ENCODE assay signal across 1 cellular context in the genomic region with DNA sequence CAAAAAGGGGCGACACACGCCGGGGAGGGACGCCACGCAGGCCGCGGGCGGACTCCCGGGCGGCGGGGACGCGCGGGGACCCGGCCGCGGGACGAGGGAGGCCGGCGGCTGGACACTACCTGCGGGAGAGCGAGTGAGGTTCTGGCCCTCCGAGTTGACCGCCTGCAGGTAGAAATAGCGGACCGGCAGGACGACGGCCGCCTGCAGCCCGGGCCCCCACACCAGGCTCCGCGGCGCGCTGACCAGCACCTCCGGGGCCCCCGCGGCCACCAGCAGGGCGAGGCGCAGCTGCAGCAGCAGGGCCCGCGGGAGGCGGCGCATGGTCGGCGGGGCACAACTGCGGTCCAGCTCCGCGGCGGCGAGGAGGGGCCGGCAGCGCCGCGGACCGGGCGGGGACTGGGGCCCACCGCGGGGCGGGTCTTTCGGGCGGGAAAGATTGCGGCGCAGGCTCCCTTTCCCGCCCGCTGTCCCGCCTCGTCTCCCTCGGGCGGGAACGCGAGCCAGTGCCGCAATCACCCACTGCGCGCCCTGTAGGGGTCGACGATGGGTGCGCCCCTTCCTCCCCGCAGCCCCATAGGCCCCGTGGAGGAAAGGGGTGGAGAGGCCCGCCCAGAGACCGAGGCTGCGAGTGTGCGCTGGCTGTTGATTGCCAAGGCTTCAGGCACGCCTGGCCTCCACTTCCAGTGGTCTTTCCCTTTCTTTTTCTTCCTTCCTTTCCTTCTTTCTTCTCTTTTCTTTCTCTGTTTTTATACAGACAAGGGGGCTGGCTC.
TF ChIP-seq lines count a peak whose summit lies in the region.

Gene POGLUT3 (minus strand): TSS at position 339 of the 770 bp plus-strand sequence. CDS start 18 bp downstream, at position 321.

TF ChIP-seq in K562, 482 proteins besides CTCF, POLR2A, EP300 and RAD21 (continued from another document and continues in another):
- TF ChIP-seq AFF4 (CRISPR knock-in tag; IDR thresholded peaks at IDR 0.05), result peak; percentile 75
- TF ChIP-seq, protein P1, sequence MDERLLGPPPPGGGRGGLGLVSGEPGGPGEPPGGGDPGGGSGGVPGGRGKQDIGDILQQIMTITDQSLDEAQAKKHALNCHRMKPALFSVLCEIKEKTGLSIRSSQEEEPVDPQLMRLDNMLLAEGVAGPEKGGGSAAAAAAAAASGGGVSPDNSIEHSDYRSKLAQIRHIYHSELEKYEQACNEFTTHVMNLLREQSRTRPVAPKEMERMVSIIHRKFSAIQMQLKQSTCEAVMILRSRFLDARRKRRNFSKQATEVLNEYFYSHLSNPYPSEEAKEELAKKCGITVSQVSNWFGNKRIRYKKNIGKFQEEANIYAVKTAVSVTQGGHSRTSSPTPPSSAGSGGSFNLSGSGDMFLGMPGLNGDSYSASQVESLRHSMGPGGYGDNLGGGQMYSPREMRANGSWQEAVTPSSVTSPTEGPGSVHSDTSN (CRISPR knock-in tag; IDR thresholded peaks at IDR 0.05; ENCODE audit: low read depth), result no peak
- TF ChIP-seq, protein P1 (tag; conservative IDR thresholded peaks at IDR 0.05; ENCODE audit: low read depth), result no peak
- TF ChIP-seq ZBTB26 (CRISPR knock-in tag; IDR thresholded peaks at IDR 0.05), result no peak
- TF ChIP-seq SIN3A (IDR thresholded peaks at IDR 0.05; ENCODE audit: borderline replicate concordance in 2 of 2, control insufficient read depth in 1 of 2, low read depth in 2 of 2, low read length in 2 of 2), result peak in 1 of 2 experiments; percentile 16; a peak in 2 of 4 replicates
- TF ChIP-seq DPF2 (IDR thresholded peaks at IDR 0.05), result peak; percentile 70
- TF ChIP-seq ZBTB17 (CRISPR knock-in tag; IDR thresholded peaks at IDR 0.05), result no peak; the same call in 1 of the 2 replicates
- TF ChIP-seq, protein P2, sequence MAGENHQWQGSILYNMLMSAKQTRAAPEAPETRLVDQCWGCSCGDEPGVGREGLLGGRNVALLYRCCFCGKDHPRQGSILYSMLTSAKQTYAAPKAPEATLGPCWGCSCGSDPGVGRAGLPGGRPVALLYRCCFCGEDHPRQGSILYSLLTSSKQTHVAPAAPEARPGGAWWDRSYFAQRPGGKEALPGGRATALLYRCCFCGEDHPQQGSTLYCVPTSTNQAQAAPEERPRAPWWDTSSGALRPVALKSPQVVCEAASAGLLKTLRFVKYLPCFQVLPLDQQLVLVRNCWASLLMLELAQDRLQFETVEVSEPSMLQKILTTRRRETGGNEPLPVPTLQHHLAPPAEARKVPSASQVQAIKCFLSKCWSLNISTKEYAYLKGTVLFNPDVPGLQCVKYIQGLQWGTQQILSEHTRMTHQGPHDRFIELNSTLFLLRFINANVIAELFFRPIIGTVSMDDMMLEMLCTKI (IDR thresholded peaks at IDR 0.05; ENCODE audit: partially characterized antibody), result no peak
- TF ChIP-seq SMAD1 (IDR thresholded peaks at IDR 0.05; ENCODE audit: low read depth, low read length, partially characterized antibody), result no peak
- TF ChIP-seq, protein P3, sequence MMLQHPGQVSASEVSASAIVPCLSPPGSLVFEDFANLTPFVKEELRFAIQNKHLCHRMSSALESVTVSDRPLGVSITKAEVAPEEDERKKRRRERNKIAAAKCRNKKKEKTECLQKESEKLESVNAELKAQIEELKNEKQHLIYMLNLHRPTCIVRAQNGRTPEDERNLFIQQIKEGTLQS (IDR thresholded peaks at IDR 0.05), result no peak
- TF ChIP-seq, protein P3 (CRISPR knock-in tag; conservative IDR thresholded peaks at IDR 0.05), result no peak
- TF ChIP-seq ZC3H11A (IDR thresholded peaks at IDR 0.05; ENCODE audit: low read depth, low read length), result no peak
- TF ChIP-seq, protein P4, sequence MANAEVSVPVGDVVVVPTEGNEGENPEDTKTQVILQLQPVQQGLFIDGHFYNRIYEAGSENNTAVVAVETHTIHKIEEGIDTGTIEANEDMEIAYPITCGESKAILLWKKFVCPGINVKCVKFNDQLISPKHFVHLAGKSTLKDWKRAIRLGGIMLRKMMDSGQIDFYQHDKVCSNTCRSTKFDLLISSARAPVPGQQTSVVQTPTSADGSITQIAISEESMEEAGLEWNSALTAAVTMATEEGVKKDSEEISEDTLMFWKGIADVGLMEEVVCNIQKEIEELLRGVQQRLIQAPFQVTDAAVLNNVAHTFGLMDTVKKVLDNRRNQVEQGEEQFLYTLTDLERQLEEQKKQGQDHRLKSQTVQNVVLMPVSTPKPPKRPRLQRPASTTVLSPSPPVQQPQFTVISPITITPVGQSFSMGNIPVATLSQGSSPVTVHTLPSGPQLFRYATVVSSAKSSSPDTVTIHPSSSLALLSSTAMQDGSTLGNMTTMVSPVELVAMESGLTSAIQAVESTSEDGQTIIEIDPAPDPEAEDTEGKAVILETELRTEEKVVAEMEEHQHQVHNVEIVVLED (CRISPR knock-in tag; IDR thresholded peaks at IDR 0.05), result no peak
- peak; percentile 56; the same call in 1 of the 2 replicates for TF ChIP-seq PTBP1 (IDR thresholded peaks at IDR 0.05; ENCODE audit: low read depth, low read length)
- TF ChIP-seq VEZF1 (CRISPR knock-in tag; IDR thresholded peaks at IDR 0.05), result peak; percentile 72; the same call in 1 of the 2 replicates
- peak in 1 of 2 experiments; percentile 86; a peak in 2 of 4 replicates for TF ChIP-seq MAZ (CRISPR knock-in tag; conservative IDR thresholded peaks at IDR 0.05 in 1 of 2, IDR thresholded peaks at IDR 0.05 in 1 of 2)
- TF ChIP-seq, protein P5, sequence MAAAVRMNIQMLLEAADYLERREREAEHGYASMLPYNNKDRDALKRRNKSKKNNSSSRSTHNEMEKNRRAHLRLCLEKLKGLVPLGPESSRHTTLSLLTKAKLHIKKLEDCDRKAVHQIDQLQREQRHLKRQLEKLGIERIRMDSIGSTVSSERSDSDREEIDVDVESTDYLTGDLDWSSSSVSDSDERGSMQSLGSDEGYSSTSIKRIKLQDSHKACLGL (CRISPR knock-in tag; IDR thresholded peaks at IDR 0.05; ENCODE audit: borderline replicate concordance, poor library complexity, severe bottlenecking), result no peak
- TF ChIP-seq, protein P6, sequence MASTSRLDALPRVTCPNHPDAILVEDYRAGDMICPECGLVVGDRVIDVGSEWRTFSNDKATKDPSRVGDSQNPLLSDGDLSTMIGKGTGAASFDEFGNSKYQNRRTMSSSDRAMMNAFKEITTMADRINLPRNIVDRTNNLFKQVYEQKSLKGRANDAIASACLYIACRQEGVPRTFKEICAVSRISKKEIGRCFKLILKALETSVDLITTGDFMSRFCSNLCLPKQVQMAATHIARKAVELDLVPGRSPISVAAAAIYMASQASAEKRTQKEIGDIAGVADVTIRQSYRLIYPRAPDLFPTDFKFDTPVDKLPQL (IDR thresholded peaks at IDR 0.05; ENCODE audit: extremely low read depth, insufficient read length), result no peak
- TF ChIP-seq TEAD1 (CRISPR knock-in tag; IDR thresholded peaks at IDR 0.05), result peak in 1 of 2 experiments; percentile 93; a peak in 1 of 4 replicates
- TF ChIP-seq SRSF3 (IDR thresholded peaks at IDR 0.05; ENCODE audit: insufficient read depth, low read length), result no peak
- no peak for TF ChIP-seq RFX1 (IDR thresholded peaks at IDR 0.05)
- TF ChIP-seq ZNF165 (CRISPR knock-in tag; IDR thresholded peaks at IDR 0.05; ENCODE audit: borderline replicate concordance), result no peak
- no peak; the same call in none of the 2 replicates for TF ChIP-seq SMAD4 (CRISPR knock-in tag; conservative IDR thresholded peaks at IDR 0.05)
- TF ChIP-seq ZNF224 (CRISPR knock-in tag; IDR thresholded peaks at IDR 0.05), result peak; percentile 90
- TF ChIP-seq, protein P7, sequence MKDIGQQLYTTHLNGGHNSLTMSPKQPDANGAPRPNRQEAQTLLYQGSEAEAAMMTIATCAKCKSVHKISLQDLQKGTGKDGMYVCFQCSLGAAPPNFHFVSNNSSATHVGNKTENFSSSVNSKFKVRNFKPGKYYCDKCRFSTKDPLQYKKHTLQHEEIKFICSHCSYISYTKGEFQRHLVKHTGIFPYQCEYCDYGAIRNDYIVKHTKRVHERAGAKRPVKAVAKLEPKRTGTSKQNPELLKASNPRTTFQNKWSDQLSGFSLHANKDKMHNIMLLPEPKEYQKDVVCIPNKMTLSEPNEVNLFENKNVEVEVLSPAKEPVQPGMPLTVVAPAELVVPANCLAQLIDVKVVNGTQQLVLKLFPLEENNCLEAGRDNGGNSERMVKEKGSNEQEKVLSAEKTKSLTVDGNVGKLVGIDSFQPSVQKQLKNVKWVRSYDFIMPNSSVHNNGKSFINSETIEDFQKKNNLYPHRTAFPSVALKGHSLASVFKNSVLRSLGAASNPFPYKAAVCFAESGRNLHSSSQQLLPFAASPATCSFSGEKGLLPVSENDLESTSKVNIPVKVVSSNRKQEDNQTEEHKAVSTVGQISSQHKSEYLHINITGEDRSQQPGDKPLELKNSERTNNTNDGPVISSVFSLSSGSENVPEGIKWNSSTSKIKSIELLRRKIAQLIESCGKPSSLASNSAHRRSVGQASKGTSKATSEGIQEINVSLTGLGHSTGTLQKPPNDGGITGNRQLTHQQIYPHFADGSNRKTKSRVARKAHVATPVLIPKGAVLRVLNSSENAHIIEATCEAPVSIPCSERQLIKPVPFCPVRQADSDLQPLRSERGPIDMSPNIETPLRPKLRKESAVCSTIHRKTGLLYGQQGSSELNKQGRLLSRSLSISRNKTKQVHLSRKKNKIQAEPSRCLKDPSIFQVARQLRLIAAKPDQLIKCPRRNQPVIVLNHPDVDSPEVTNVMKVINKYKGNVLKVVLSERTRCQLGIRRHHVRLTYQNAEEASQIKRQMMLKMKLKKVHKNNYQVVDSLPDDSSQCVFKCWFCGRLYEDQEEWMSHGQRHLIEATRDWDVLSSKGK (CRISPR knock-in tag; IDR thresholded peaks at IDR 0.05), result no peak
- no peak for TF ChIP-seq ZNF384 (IDR thresholded peaks at IDR 0.05; ENCODE audit: low read depth, low read length)
- TF ChIP-seq ZNF232 (CRISPR knock-in tag; IDR thresholded peaks at IDR 0.05), result peak; percentile 95
- no peak for TF ChIP-seq ELK3 (CRISPR knock-in tag; IDR thresholded peaks at IDR 0.05)
- no peak for TF ChIP-seq TCF7 (IDR thresholded peaks at IDR 0.05; ENCODE audit: borderline replicate concordance)
- peak; percentile 25 for TF ChIP-seq RBM25 (IDR thresholded peaks at IDR 0.05; ENCODE audit: low read depth, low read length, severe bottlenecking)
